In genomic region chr9:26326473-26327044, GRCh38 we compare ENCODE assay signal across 8 cellular contexts.
DNase-seq lines count a peak whose midpoint lies in the region; ATAC-seq, FAIRE-seq and TF ChIP-seq lines count a peak whose summit lies in the region.

No MANE protein-coding gene starts in this region.

- H3K27me3 ChIP-seq in uterus = no peaks in the 10 kb centered on the region

- peak; percentile 53 to 78 (median 67) for TF ChIP-seq CTCF in uterus (IDR thresholded peaks at IDR 0.05)

- ATAC-seq in HG02870 (IDR thresholded peaks at IDR 0.05; ENCODE audit: unreplicated experiment) = peak; percentile 66

- no peak overlapping the region for H3K4me3 ChIP-seq in uterus

- peak overlapping the region in 1 of 2 donors; percentile 20 for H3K27ac ChIP-seq in uterus

- TF ChIP-seq POLR2A in uterus (IDR thresholded peaks at IDR 0.05) = no peak

- peak; percentile 53 for DNase-seq in GM04504 (ENCODE audit: low read depth)
- DNase-seq in NCI-H2196 (lab: John Stamatoyannopoulos, UW; ENCODE audit: unreplicated experiment) = peak; percentile 32
- DNase-seq in brain pericyte (ENCODE audit: low read depth, low spot score) = peak; percentile 43
- DNase-seq in left kidney (ENCODE audit: low read depth, low spot score) = peak; percentile 81
- peak in 1 of 2 donors; percentile 20 for DNase-seq in uterus
- no peak for DNase-seq in NK-92 treated with Interleukin-12 subunit alpha and Interleukin-12 subunit beta, amount 100 ng/mL, for 24 hours (lab: John Stamatoyannopoulos, UW)

- FAIRE-seq in A204.1 (lab: Jason Lieb, UNC) = peak; percentile 85

- intact Hi-C loops in uterus (cut with DNase I; ENCODE audit: low total_unique reads) = no loop called here

- H3K4me1 ChIP-seq in uterus = no peaks in the 10 kb centered on the region

- no peaks in the 10 kb centered on the region for H3K9me3 ChIP-seq in uterus

- H3K36me3 ChIP-seq in uterus = no peaks in the 10 kb centered on the region
